ENCODE assay signal across 19 cellular contexts in the genomic region with DNA sequence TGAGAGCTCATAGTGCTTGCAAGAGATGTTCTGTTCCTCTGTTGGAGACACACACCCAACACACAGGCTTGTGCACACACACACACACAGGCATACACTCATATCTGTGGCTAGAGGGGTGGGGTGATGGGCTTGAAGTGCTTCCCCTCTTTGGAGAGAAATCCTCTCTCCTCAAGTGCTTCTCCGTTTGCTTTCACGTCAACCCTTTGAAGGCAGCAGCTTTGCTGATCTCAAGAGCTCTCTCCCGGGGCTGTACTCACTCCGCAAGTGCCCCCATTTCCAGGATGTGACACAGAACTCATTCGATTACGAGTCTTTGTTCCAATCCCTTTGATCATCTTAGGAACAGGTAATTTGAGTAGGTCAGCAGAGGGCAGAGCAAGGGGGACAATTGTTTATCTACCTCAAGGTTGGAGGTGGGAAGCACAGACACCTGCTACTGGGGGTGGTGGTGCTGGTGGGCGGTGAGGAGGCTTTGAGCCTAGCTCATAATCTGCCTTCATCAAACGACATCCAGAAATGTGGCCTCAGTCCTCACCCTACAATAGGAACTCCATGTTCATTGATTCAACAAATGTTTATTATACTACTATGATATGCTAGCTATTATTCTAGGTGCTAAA.
DNase-seq lines count a peak whose midpoint lies in the region; ATAC-seq and TF ChIP-seq lines count a peak whose summit lies in the region.
"Had no signal": no experiment of that assay in that cellular context is flagged by ENCODE, and none has a peak within 500 bp of the region (broad histone marks: within the 10 kb centered on the region; RNA-seq: fewer than 3 reads in every experiment).

No MANE protein-coding gene starts in this region.

- H3K4me3 Mint-ChIP-seq in nephron progenitor cell, result peak overlapping the region; percentile 23
- no peak overlapping the region for H3K4me3 Mint-ChIP-seq in glutamatergic neuron (ENCODE audit: unreplicated experiment)
- no peak overlapping the region for H3K4me3 Mint-ChIP-seq in activated CD4-positive, alpha-beta memory T cell treated with anti-CD3 and anti-CD28 coated beads for 36 hours
- H3K4me3 Mint-ChIP-seq: activated B cell treated with CpG ODN at 0.5 μM for 24 hours, T-cell had no signal

- H3K27me3 Mint-ChIP-seq in nephron progenitor cell (ENCODE audit: low read depth, poor library complexity) (peaks cover 5% of the 10 kb centered on the region), glutamatergic neuron (ENCODE audit: unreplicated experiment) (peaks cover 14% of the 10 kb centered on the region)
- peaks cover 2% of the 10 kb centered on the region for H3K27me3 Mint-ChIP-seq in activated CD4-positive, alpha-beta memory T cell treated with anti-CD3 and anti-CD28 coated beads for 36 hours

- DNase-seq in GM10266 (ENCODE audit: extremely low spot score) (peak; percentile 13), NCI-H1436 treated with DMSO at 0.1 percent for 48 hours (lab: John Stamatoyannopoulos, UW) (peak; percentile 85), NCI-H524 treated with DMSO at 0.1 percent for 48 hours (lab: John Stamatoyannopoulos, UW) (peak; percentile 76), nephron progenitor cell (no peak), glutamatergic neuron (no peak)
- no peak for DNase-seq in activated CD8-positive, alpha-beta memory T cell treated with anti-CD3 and anti-CD28 coated beads, Interleukin-2, amount 50 U/mL, for 4 hours
- DNase-seq in activated CD4-positive, alpha-beta memory T cell treated with anti-CD3 and anti-CD28 coated beads for 36 hours, result no peak
- DNase-seq: activated B cell treated with CpG ODN at 0.5 μM for 24 hours; activated gamma-delta T cell; aorta; Caco-2; cerebellar nuclear complex; GF-D8; left colon; RPMI8226; stimulated activated CD4-positive, alpha-beta T cell treated with anti-CD3 and anti-CD28 coated beads, Interleukin-4, amount 100 ng/mL, for 4 hours; T-cell had no signal

- H3K27ac Mint-ChIP-seq in nephron progenitor cell (peak overlapping the region; percentile 79), glutamatergic neuron (ENCODE audit: unreplicated experiment) (no peak overlapping the region)
- no peak overlapping the region for H3K27ac Mint-ChIP-seq in activated CD4-positive, alpha-beta memory T cell treated with anti-CD3 and anti-CD28 coated beads for 36 hours
- H3K27ac Mint-ChIP-seq: activated B cell treated with CpG ODN at 0.5 μM for 24 hours, T-cell had no signal

- H3K4me1 Mint-ChIP-seq in nephron progenitor cell (peaks cover 72% of the 10 kb centered on the region), glutamatergic neuron (ENCODE audit: low read depth, unreplicated experiment) (peaks cover 41% of the 10 kb centered on the region)
- H3K4me1 Mint-ChIP-seq in activated CD4-positive, alpha-beta memory T cell treated with anti-CD3 and anti-CD28 coated beads for 36 hours (ENCODE audit: low read depth), result no peaks in the 10 kb centered on the region
- H3K4me1 Mint-ChIP-seq: activated B cell treated with CpG ODN at 0.5 μM for 24 hours, T-cell had no signal

- POLR2A ChIA-PET in activated CD4-positive, alpha-beta memory T cell treated with anti-CD3 and anti-CD28 coated beads for 36 hours (lab: Charles Lee), result no interaction called here

- ATAC-seq in HG03457 (IDR thresholded peaks at IDR 0.05; ENCODE audit: unreplicated experiment), result no peak
- ATAC-seq: HepG2, left colon, T-cell had no signal

- peaks cover 10% of the 10 kb centered on the region for H3K9me3 Mint-ChIP-seq in nephron progenitor cell
- peaks cover 19% of the 10 kb centered on the region for H3K9me3 Mint-ChIP-seq in glutamatergic neuron (ENCODE audit: unreplicated experiment)
- no peaks in the 10 kb centered on the region for H3K9me3 Mint-ChIP-seq in activated CD4-positive, alpha-beta memory T cell treated with anti-CD3 and anti-CD28 coated beads for 36 hours
- H3K9me3 Mint-ChIP-seq: activated B cell treated with CpG ODN at 0.5 μM for 24 hours had no signal

- TF ChIP-seq CTCF in GM10266 (IDR thresholded peaks at IDR 0.05; ENCODE audit: control insufficient read depth, insufficient read depth, low read depth, missing control alignments) (no peak), nephron progenitor cell (IDR thresholded peaks at IDR 0.05) (no peak), glutamatergic neuron (IDR thresholded peaks at IDR 0.05; ENCODE audit: partially characterized antibody, unreplicated experiment) (no peak)

- intact Hi-C loops in activated CD4-positive, alpha-beta memory T cell treated with anti-CD3 and anti-CD28 coated beads for 36 hours (cut with micrococcal nuclease), result no loop called here

- CTCF ChIA-PET in activated CD4-positive, alpha-beta memory T cell treated with anti-CD3 and anti-CD28 coated beads for 36 hours (lab: Charles Lee), result interaction anchor here (0.7 kb wide), 1 partner anchor 416 kb away, joined by 3 read pairs; no protein-coding TSS in a partner anchor

- H3K36me3 Mint-ChIP-seq in nephron progenitor cell (ENCODE audit: low read depth), result peaks cover 4% of the 10 kb centered on the region
- H3K36me3 Mint-ChIP-seq in glutamatergic neuron (ENCODE audit: unreplicated experiment), result no peaks in the 10 kb centered on the region
- H3K36me3 Mint-ChIP-seq in activated CD4-positive, alpha-beta memory T cell treated with anti-CD3 and anti-CD28 coated beads for 36 hours, result no peaks in the 10 kb centered on the region
- H3K36me3 Mint-ChIP-seq: T-cell had no signal

Comparison
In these comparisons a context has a peak if more than half of its experiments do, and no peak if none do; other contexts are left out.
1. DNase-seq: peak in GM10266 (single experiment), NCI-H1436 treated with DMSO at 0.1 percent for 48 hours (single experiment) and NCI-H524 treated with DMSO at 0.1 percent for 48 hours (single experiment); none in nephron progenitor cell (single experiment), glutamatergic neuron (single experiment), activated CD8-positive, alpha-beta memory T cell treated with anti-CD3 and anti-CD28 coated beads, Interleukin-2, amount 50 U/mL, for 4 hours (single experiment) and activated CD4-positive, alpha-beta memory T cell treated with anti-CD3 and anti-CD28 coated beads for 36 hours (single experiment).